ENCODE assay signal across 24 cellular contexts in genomic region chr2:50556934-50557575, GRCh38.
DNase-seq lines count a peak whose midpoint lies in the region; TF ChIP-seq lines count a peak whose summit lies in the region.
"Had no signal": no experiment of that assay in that cellular context is flagged by ENCODE, and none has a peak within 500 bp of the region (broad histone marks: within the 10 kb centered on the region; RNA-seq: fewer than 3 reads in every experiment).

No MANE protein-coding gene starts in this region.

- DNase-seq in MCF 10A (ENCODE audit: unreplicated experiment) = peak; percentile 24
- DNase-seq in breast epithelium (ENCODE audit: low spot score in 2 of 2) = no peak
- DNase-seq in cardiac fibroblast (ENCODE audit: low read depth in 2 of 2) = peak; percentile 54 to 64
- DNase-seq in iris pigment epithelial cell (ENCODE audit: low read depth) = peak; percentile 96
- no peak for DNase-seq in OCI-M2 (lab: John Stamatoyannopoulos, UW; ENCODE audit: unreplicated experiment)
- DNase-seq in NCI-H2196 treated with DMSO at 0.1 percent for 48 hours (lab: John Stamatoyannopoulos, UW; ENCODE audit: unreplicated experiment) = no peak
- no peak for DNase-seq in activated CD4-positive, alpha-beta memory T cell treated with anti-CD3 and anti-CD28 coated beads, Interleukin-2, amount 10 ng/mL, durations not matched to agents 7 days and 5 days
- DNase-seq in NCI-H2171 (lab: John Stamatoyannopoulos, UW) = no peak
- DNase-seq: activated naive CD8-positive, alpha-beta T cell treated with anti-CD3 and anti-CD28 coated beads for 36 hours; central memory CD4-positive, alpha-beta T cell; effector CD4-positive, alpha-beta T cell; GDM1; hippocampal formation; naive B cell; NCI-H1092; NCI-H2029 treated with DMSO at 0.1 percent for 48 hours; NCI-H446 treated with DMSO at 0.1 percent for 48 hours; stimulated activated CD4-positive, alpha-beta T cell treated with anti-CD3 and anti-CD28 coated beads, Interleukin-2, amount 100 ng/mL, for 24 hours; stimulated activated naive CD8-positive, alpha-beta T cell treated with anti-CD3 and anti-CD28 coated beads, Interleukin-15, amount 100 ng/mL, for 72 hours; upper lobe of left lung had no signal

- H3K4me3 ChIP-seq in breast epithelium = no peak overlapping the region
- no peak overlapping the region for H3K4me3 ChIP-seq in cardiac fibroblast (replicated peaks in 1 of 2; ENCODE audit: low read depth in 2 of 2, low read length in 2 of 2)
- H3K4me3 ChIP-seq: lung, upper lobe of left lung had no signal

- H3K27ac Mint-ChIP-seq in MCF 10A (ENCODE audit: low read depth, unreplicated experiment) = peak overlapping the region; percentile 35
- no peak overlapping the region for H3K27ac Mint-ChIP-seq in activated CD4-positive, alpha-beta memory T cell treated with anti-CD3 and anti-CD28 coated beads, Interleukin-2, amount 10 ng/mL, durations not matched to agents 7 days and 5 days
- H3K27ac Mint-ChIP-seq: activated naive CD8-positive, alpha-beta T cell treated with anti-CD3 and anti-CD28 coated beads for 36 hours; activated T-helper 1 cell treated with anti-CD3 and anti-CD28 coated beads, Interleukin-12 subunit alpha, Interleukin-12 subunit beta, Interleukin-2, Interleukin-4 antibody, amounts not matched to agents 30 ng/mL and 10 ng/mL and 1 ng/mL, durations not matched to agents 14 hours and 24 hours and 36 hours; naive B cell; stimulated activated naive CD8-positive, alpha-beta T cell treated with anti-CD3 and anti-CD28 coated beads, Interleukin-15, amount 100 ng/mL, for 72 hours had no signal

- CTCF ChIA-PET in MCF 10A (lab: Yijun Ruan, JAX) = interaction anchor here (1.5 to 1.9 kb wide), 2 partner anchors 9 to 20 kb away, joined by 4 read pairs; no protein-coding TSS in a partner anchor
- CTCF ChIA-PET in activated CD4-positive, alpha-beta memory T cell treated with anti-CD3 and anti-CD28 coated beads, Interleukin-2, amount 10 ng/mL, durations not matched to agents 7 days and 5 days (lab: Charles Lee) = interaction anchor here (0.7 kb wide), 1 partner anchor 66 kb away, joined by 3 read pairs; no protein-coding TSS in a partner anchor

- no peaks in the 10 kb centered on the region for H3K9me3 ChIP-seq in breast epithelium
- H3K9me3 ChIP-seq: upper lobe of left lung had no signal

- H3K4me1 ChIP-seq in breast epithelium = no peaks in the 10 kb centered on the region
- H3K4me1 ChIP-seq: upper lobe of left lung had no signal

- H3K27me3 ChIP-seq in breast epithelium = no peaks in the 10 kb centered on the region
- H3K27me3 ChIP-seq: upper lobe of left lung had no signal

- BruUV-seq in MCF 10A (replicated peaks; lab: Mats Ljungman, UMichigan) = no TSS peak

- POLR2A ChIA-PET in MCF 10A (lab: Yijun Ruan, JAX) = interaction anchor here (1.5 kb wide), 1 partner anchor 10 kb away, joined by 6 read pairs; no protein-coding TSS in a partner anchor
- POLR2A ChIA-PET in activated CD4-positive, alpha-beta memory T cell treated with anti-CD3 and anti-CD28 coated beads, Interleukin-2, amount 10 ng/mL, durations not matched to agents 7 days and 5 days (lab: Charles Lee) = no interaction called here

- no peak for TF ChIP-seq POLR2A in breast epithelium (IDR thresholded peaks at IDR 0.05)

- no peaks in the 10 kb centered on the region for H3K36me3 Mint-ChIP-seq in MCF 10A (ENCODE audit: insufficient read depth, unreplicated experiment)
- no peaks in the 10 kb centered on the region for H3K36me3 Mint-ChIP-seq in activated CD4-positive, alpha-beta memory T cell treated with anti-CD3 and anti-CD28 coated beads, Interleukin-2, amount 10 ng/mL, durations not matched to agents 7 days and 5 days (ENCODE audit: low read depth)
- H3K36me3 Mint-ChIP-seq: activated naive CD8-positive, alpha-beta T cell treated with anti-CD3 and anti-CD28 coated beads for 36 hours; naive B cell had no signal

- H3K4me1 Mint-ChIP-seq in MCF 10A (ENCODE audit: insufficient read depth, unreplicated experiment) = peaks cover 9% of the 10 kb centered on the region
- no peaks in the 10 kb centered on the region for H3K4me1 Mint-ChIP-seq in activated CD4-positive, alpha-beta memory T cell treated with anti-CD3 and anti-CD28 coated beads, Interleukin-2, amount 10 ng/mL, durations not matched to agents 7 days and 5 days
- H3K4me1 Mint-ChIP-seq: activated naive CD8-positive, alpha-beta T cell treated with anti-CD3 and anti-CD28 coated beads for 36 hours; naive B cell; stimulated activated naive CD8-positive, alpha-beta T cell treated with anti-CD3 and anti-CD28 coated beads, Interleukin-15, amount 100 ng/mL, for 72 hours had no signal

- TF ChIP-seq CTCF in MCF 10A (IDR thresholded peaks at IDR 0.05; ENCODE audit: unreplicated experiment) (no peak), breast epithelium (IDR thresholded peaks at IDR 0.05) (no peak), cardiac fibroblast (IDR thresholded peaks at IDR 0.05; ENCODE audit: low read depth, low read length) (no peak)

- intact Hi-C loops in MCF 10A (cut with micrococcal nuclease) (no loop called here), breast epithelium (cut with DNase I; ENCODE audit: low total_unique reads) (no loop called here)

- no peak overlapping the region for H3K4me3 Mint-ChIP-seq in MCF 10A (ENCODE audit: unreplicated experiment)
- no peak overlapping the region for H3K4me3 Mint-ChIP-seq in activated CD4-positive, alpha-beta memory T cell treated with anti-CD3 and anti-CD28 coated beads, Interleukin-2, amount 10 ng/mL, durations not matched to agents 7 days and 5 days
- H3K4me3 Mint-ChIP-seq: activated naive CD8-positive, alpha-beta T cell treated with anti-CD3 and anti-CD28 coated beads for 36 hours; activated T-helper 1 cell treated with anti-CD3 and anti-CD28 coated beads, Interleukin-12 subunit alpha, Interleukin-12 subunit beta, Interleukin-2, Interleukin-4 antibody, amounts not matched to agents 30 ng/mL and 10 ng/mL and 1 ng/mL, durations not matched to agents 14 hours and 24 hours and 36 hours; naive B cell; stimulated activated naive CD8-positive, alpha-beta T cell treated with anti-CD3 and anti-CD28 coated beads, Interleukin-15, amount 100 ng/mL, for 72 hours had no signal

- no peaks in the 10 kb centered on the region for H3K27me3 Mint-ChIP-seq in MCF 10A (ENCODE audit: insufficient read depth, unreplicated experiment)
- H3K27me3 Mint-ChIP-seq in activated CD4-positive, alpha-beta memory T cell treated with anti-CD3 and anti-CD28 coated beads, Interleukin-2, amount 10 ng/mL, durations not matched to agents 7 days and 5 days = no peaks in the 10 kb centered on the region
- H3K27me3 Mint-ChIP-seq: activated naive CD8-positive, alpha-beta T cell treated with anti-CD3 and anti-CD28 coated beads for 36 hours; naive B cell; stimulated activated naive CD8-positive, alpha-beta T cell treated with anti-CD3 and anti-CD28 coated beads, Interleukin-15, amount 100 ng/mL, for 72 hours had no signal

- H3K36me3 ChIP-seq in breast epithelium = no peaks in the 10 kb centered on the region
- H3K36me3 ChIP-seq: upper lobe of left lung had no signal

- H3K9me3 Mint-ChIP-seq in MCF 10A (ENCODE audit: unreplicated experiment) = no peaks in the 10 kb centered on the region
- no peaks in the 10 kb centered on the region for H3K9me3 Mint-ChIP-seq in activated CD4-positive, alpha-beta memory T cell treated with anti-CD3 and anti-CD28 coated beads, Interleukin-2, amount 10 ng/mL, durations not matched to agents 7 days and 5 days
- H3K9me3 Mint-ChIP-seq: activated naive CD8-positive, alpha-beta T cell treated with anti-CD3 and anti-CD28 coated beads for 36 hours; activated T-helper 1 cell treated with anti-CD3 and anti-CD28 coated beads, Interleukin-12 subunit alpha, Interleukin-12 subunit beta, Interleukin-2, Interleukin-4 antibody, amounts not matched to agents 30 ng/mL and 10 ng/mL and 1 ng/mL, durations not matched to agents 14 hours and 24 hours and 36 hours; stimulated activated naive CD8-positive, alpha-beta T cell treated with anti-CD3 and anti-CD28 coated beads, Interleukin-15, amount 100 ng/mL, for 72 hours had no signal

- H3K27ac ChIP-seq in breast epithelium = no peak overlapping the region
- H3K27ac ChIP-seq: C4-2B, KMS-11, upper lobe of left lung had no signal

Comparison
In these comparisons a context has a peak if more than half of its experiments do, and no peak if none do; other contexts are left out.
1. DNase-seq: peak in MCF 10A (single experiment), cardiac fibroblast (2 of 2) and iris pigment epithelial cell (single experiment); none in breast epithelium (0 of 2), OCI-M2 (single experiment), NCI-H2196 treated with DMSO at 0.1 percent for 48 hours (single experiment), activated CD4-positive, alpha-beta memory T cell treated with anti-CD3 and anti-CD28 coated beads, Interleukin-2, amount 10 ng/mL, durations not matched to agents 7 days and 5 days (single experiment) and NCI-H2171 (single experiment).